25 cellular contexts compared by ENCODE assay signal in the genomic region with DNA sequence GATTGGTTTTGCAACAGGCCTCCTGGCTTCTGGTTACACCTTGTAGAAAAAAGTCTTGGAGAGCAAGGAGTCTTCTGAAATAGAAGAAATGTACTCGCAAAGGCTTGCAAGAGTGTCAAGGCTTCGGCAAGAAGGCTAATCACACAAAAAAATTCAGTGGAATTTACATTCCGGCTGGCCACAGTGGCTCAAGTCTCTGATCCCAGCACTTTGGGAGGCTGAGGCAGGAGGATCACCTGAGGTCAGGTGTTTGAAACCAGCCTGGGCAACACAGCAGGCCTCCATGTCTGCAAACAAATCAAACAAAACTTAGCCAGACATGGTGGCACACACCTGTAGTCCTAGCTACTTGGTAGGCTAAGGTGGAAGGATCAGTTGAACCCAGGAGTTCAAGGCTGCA.
"Had no signal": no experiment of that assay in that cellular context is flagged by ENCODE, and none has a peak within 500 bp of the region (broad histone marks: within the 10 kb centered on the region; RNA-seq: fewer than 3 reads in every experiment).

No MANE protein-coding gene starts in this region.

- H3K9me3 ChIP-seq: left lung, lower lobe of right lung, right atrium auricular region, right lobe of liver, suprapubic skin, thoracic aorta, tibial nerve, upper lobe of left lung, vagina had no signal

- H3K36me3 ChIP-seq: left lung, right atrium auricular region, right lobe of liver, thoracic aorta had no signal

- ATAC-seq: left colon; left lung; lower lobe of right lung; naive thymus-derived CD8-positive, alpha-beta T cell; right lobe of liver; stimulated activated effector memory CD8-positive, alpha-beta T cell treated with anti-CD3 and anti-CD28 coated beads, Interleukin-12 subunit alpha, Interleukin-12 subunit beta, amount 100 ng/mL, for 72 hours had no signal

- H3K27ac ChIP-seq: parathyroid adenoma, right atrium auricular region, right lobe of liver, suprapubic skin had no signal

- DNase-seq: hypothalamus; immature natural killer cell; kidney; left colon; left lung; lower lobe of right lung; mammary epithelial cell; mesenchymal stem cell; naive thymus-derived CD8-positive, alpha-beta T cell; occipital lobe; right lobe of liver; stimulated activated CD4-positive, alpha-beta T cell treated with anti-CD3 and anti-CD28 coated beads, Interleukin-12 subunit alpha, Interleukin-12 subunit beta, amount 100 ng/mL, for 4 hours; stimulated activated CD4-positive, alpha-beta T cell treated with anti-CD3 and anti-CD28 coated beads, Interleukin-15, amount 100 ng/mL, for 24 hours; stimulated activated CD4-positive, alpha-beta T cell treated with anti-CD3 and anti-CD28 coated beads, Interleukin-2, amount 100 ng/mL, for 24 hours; stimulated activated CD4-positive, alpha-beta T cell treated with anti-CD3 and anti-CD28 coated beads, Interleukin-4, amount 100 ng/mL, for 1 hour; stimulated activated naive CD4-positive, alpha-beta T cell; upper lobe of left lung had no signal

- H3K4me3 ChIP-seq: left lung, lower lobe of right lung, right atrium auricular region, right lobe of liver, smooth muscle cell, suprapubic skin, thoracic aorta, tibial nerve, upper lobe of left lung, vagina had no signal

- H3K27me3 ChIP-seq: left lung, right atrium auricular region, right lobe of liver, suprapubic skin, tibial nerve, upper lobe of left lung, vagina had no signal
